Comparison of ENCODE assay signal across 1 cellular context in genomic region chr11:8682219-8683114, GRCh38.
A peak's percentile ranks its signal among the peaks of the same experiment; 100 is the strongest.
TF ChIP-seq lines count a peak whose summit lies in the region.

Gene RPL27A, plus strand, starts transcription at chr11:8682792. Its CDS starts 22 bp downstream, at chr11:8682814.
Gene TRIM66, minus strand, starts transcription at chr11:8682665. Its CDS starts 10,391 bp downstream, at chr11:8672274.

TF ChIP-seq in GM12878, 131 proteins besides CTCF, POLR2A, EP300 and RAD21 (continued from another document and continues in another):
- TF ChIP-seq ZNF687 (IDR thresholded peaks at IDR 0.05) = peak; percentile 88
- peak; percentile 46 for TF ChIP-seq ATF7 (IDR thresholded peaks at IDR 0.05; ENCODE audit: low read depth)
- TF ChIP-seq RBBP5 (conservative IDR thresholded peaks at IDR 0.05) = no peak
- peak; percentile 65 for TF ChIP-seq MXI1 (IDR thresholded peaks at IDR 0.05; ENCODE audit: low read depth, low read length)
- peak; percentile 55; the same call in 1 of the 2 replicates for TF ChIP-seq HDGF (IDR thresholded peaks at IDR 0.05)
- peak; percentile 88 for TF ChIP-seq HDAC6 (IDR thresholded peaks at IDR 0.05; ENCODE audit: unreplicated experiment)
- TF ChIP-seq CREM (IDR thresholded peaks at IDR 0.05; ENCODE audit: low read depth) = peak; percentile 76
- peak; percentile 86 for TF ChIP-seq MLLT1 (IDR thresholded peaks at IDR 0.05)
- TF ChIP-seq GABPA (IDR thresholded peaks at IDR 0.05; ENCODE audit: low read depth) = peak; percentile 85
- TF ChIP-seq SMARCA5 (IDR thresholded peaks at IDR 0.05) = peak; percentile 68; the same call in 1 of the 2 replicates
- 0 out of 2 replicates have a peak, but pooled peaks have one; percentile 53 for TF ChIP-seq WRNIP1 (IDR thresholded peaks at IDR 0.05; ENCODE audit: borderline replicate concordance, low read depth, low read length)
- TF ChIP-seq RB1 (IDR thresholded peaks at IDR 0.05; ENCODE audit: borderline replicate concordance) = peak; percentile 77; the same call in 1 of the 2 replicates
- peak in 1 of 2 experiments; percentile 33; a peak in 1 of 3 replicates for TF ChIP-seq EGR1 (IDR thresholded peaks at IDR 0.05; ENCODE audit: borderline replicate concordance in 1 of 2, low read depth in 2 of 2, low read length in 2 of 2)
- TF ChIP-seq SRF (IDR thresholded peaks at IDR 0.05; ENCODE audit: low read depth in 2 of 2, low read length in 2 of 2) = no peak
- TF ChIP-seq NKRF (conservative IDR thresholded peaks at IDR 0.05) = peak; percentile 41
- peak; percentile 86 for TF ChIP-seq BACH1 (IDR thresholded peaks at IDR 0.05; ENCODE audit: borderline replicate concordance)
- no peak for TF ChIP-seq ZNF384 (IDR thresholded peaks at IDR 0.05; ENCODE audit: borderline replicate concordance, low read depth, low read length)
- TF ChIP-seq ZNF274 (IDR thresholded peaks at IDR 0.05; ENCODE audit: insufficient read depth, insufficient read length) = no peak
- peak; percentile 55 for TF ChIP-seq SP1 (IDR thresholded peaks at IDR 0.05; ENCODE audit: low read depth, low read length)
- no peak for TF ChIP-seq ATF2 (IDR thresholded peaks at IDR 0.05; ENCODE audit: low read length)
- 0 out of 2 replicates have a peak, but pooled peaks have one; percentile 17 for TF ChIP-seq STAT3 (IDR thresholded peaks at IDR 0.05; ENCODE audit: low read depth, low read length)
- TF ChIP-seq TCF3 (IDR thresholded peaks at IDR 0.05; ENCODE audit: borderline replicate concordance, insufficient read depth, low read depth, low read length) = peak; percentile 65; the same call in 1 of the 2 replicates
- peak; percentile 88 for TF ChIP-seq NBN (IDR thresholded peaks at IDR 0.05)
- no peak for TF ChIP-seq SREBF1 (IDR thresholded peaks at IDR 0.05; ENCODE audit: low read length)
- TF ChIP-seq POU2F2 (IDR thresholded peaks at IDR 0.05; ENCODE audit: borderline replicate concordance, low read depth, low read length) = peak; percentile 93; the same call in 2 of the 3 replicates
- TF ChIP-seq ESRRA (IDR thresholded peaks at IDR 0.05; ENCODE audit: low read length) = no peak
- TF ChIP-seq MEF2A (IDR thresholded peaks at IDR 0.05; ENCODE audit: insufficient read depth, low read depth, low read length) = 0 out of 2 replicates have a peak, but pooled peaks have one; percentile 7
- TF ChIP-seq MTA2 (IDR thresholded peaks at IDR 0.05; ENCODE audit: low read depth) = 0 out of 2 replicates have a peak, but pooled peaks have one; percentile 41
- TF ChIP-seq STAT1 (conservative IDR thresholded peaks at IDR 0.05) = 0 out of 2 replicates have a peak, but pooled peaks have one; percentile 14
- TF ChIP-seq NRF1 (conservative IDR thresholded peaks at IDR 0.05; ENCODE audit: low read depth, low read length) = no peak
- TF ChIP-seq NR2F1 (conservative IDR thresholded peaks at IDR 0.05) = 0 out of 2 replicates have a peak, but pooled peaks have one; percentile 36
- TF ChIP-seq IRF5 (IDR thresholded peaks at IDR 0.05; ENCODE audit: borderline replicate concordance) = peak; percentile 88
- TF ChIP-seq MAX (IDR thresholded peaks at IDR 0.05; ENCODE audit: low read depth, low read length) = peak; percentile 77; the same call in 1 of the 2 replicates
- TF ChIP-seq BRCA1 (IDR thresholded peaks at IDR 0.05; ENCODE audit: low read depth, low read length) = peak; percentile 96
- TF ChIP-seq RELA (IDR thresholded peaks at IDR 0.05; ENCODE audit: borderline replicate concordance, partially characterized antibody) = no peak
- no peak for TF ChIP-seq SUPT20H (IDR thresholded peaks at IDR 0.05; ENCODE audit: borderline replicate concordance, control insufficient read depth, low read depth, low read length)
- TF ChIP-seq GATAD2B (conservative IDR thresholded peaks at IDR 0.05; ENCODE audit: low read depth) = peak; percentile 68
- 0 out of 2 replicates have a peak, but pooled peaks have one; percentile 72 for TF ChIP-seq TBL1XR1 (IDR thresholded peaks at IDR 0.05; ENCODE audit: low read depth, low read length)
- no peak for TF ChIP-seq KAT2A (conservative IDR thresholded peaks at IDR 0.05; ENCODE audit: control insufficient read depth, low read depth, low read length)
- TF ChIP-seq BCLAF1 (IDR thresholded peaks at IDR 0.05) = no peak
- peak; percentile 99 for TF ChIP-seq RCOR1 (conservative IDR thresholded peaks at IDR 0.05; ENCODE audit: low read depth, low read length)
- TF ChIP-seq YY1 (IDR thresholded peaks at IDR 0.05; ENCODE audit: low read depth, low read length) = peak; percentile 73
- peak; percentile 98 for TF ChIP-seq PML (IDR thresholded peaks at IDR 0.05; ENCODE audit: low read length)
- TF ChIP-seq HDAC2 (IDR thresholded peaks at IDR 0.05) = no peak
- TF ChIP-seq PKNOX1 (IDR thresholded peaks at IDR 0.05) = no peak
- no peak for TF ChIP-seq FOXM1 (IDR thresholded peaks at IDR 0.05; ENCODE audit: low read depth, low read length)
- peak; percentile 83 for TF ChIP-seq E4F1 (IDR thresholded peaks at IDR 0.05; ENCODE audit: borderline replicate concordance, partially characterized antibody)
- no peak for TF ChIP-seq JUNB (IDR thresholded peaks at IDR 0.05)
- TF ChIP-seq CREB1 (IDR thresholded peaks at IDR 0.05; ENCODE audit: low read depth) = peak; percentile 70; the same call in 1 of the 2 replicates
- peak; percentile 74; the same call in 1 of the 2 replicates for TF ChIP-seq ZBED1 (IDR thresholded peaks at IDR 0.05; ENCODE audit: borderline replicate concordance)
